Comparison of ENCODE assay signal across 29 cellular contexts in the genomic region with DNA sequence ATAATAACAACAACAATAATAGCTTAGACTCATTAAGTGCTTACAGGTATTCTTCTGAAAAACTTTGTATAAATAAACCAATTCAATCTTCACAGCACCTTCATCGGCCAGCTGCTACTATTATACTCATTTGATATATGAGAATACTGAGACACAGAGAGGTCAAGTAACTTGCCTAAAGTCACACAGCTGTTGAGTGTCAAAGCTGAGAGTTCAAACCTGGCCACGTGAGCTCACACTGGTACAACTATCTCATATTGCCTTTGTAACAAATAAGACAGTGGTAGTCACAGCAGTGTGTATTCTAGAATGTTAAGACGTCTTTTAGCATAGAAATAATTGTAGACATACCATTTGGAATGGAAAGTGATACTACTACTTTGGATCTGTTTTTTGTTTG.
"Had no signal": no experiment of that assay in that cellular context is flagged by ENCODE, and none has a peak within 500 bp of the region (broad histone marks: within the 10 kb centered on the region; RNA-seq: fewer than 3 reads in every experiment).

No MANE protein-coding gene starts in this region.

- H3K27me3 ChIP-seq: ascending aorta, cardiac muscle cell had no signal

- H3K4me1 ChIP-seq: ascending aorta had no signal

- H3K36me3 ChIP-seq: ascending aorta, cardiac muscle cell had no signal

- H3K9me3 ChIP-seq: ascending aorta had no signal

- H3K4me3 ChIP-seq: ascending aorta, cardiac muscle cell had no signal

- DNase-seq: activated B cell treated with CpG ODN at 0.5 μM for 24 hours; activated CD4-positive, alpha-beta memory T cell treated with anti-CD3 and anti-CD28 coated beads, Interleukin-2, amount 10 ng/mL, durations not matched to agents 7 days and 5 days; activated CD4-positive, alpha-beta T cell treated with anti-CD3 and anti-CD28 coated beads for 48 hours; activated CD4-positive, alpha-beta T cell treated with anti-CD3 and anti-CD28 coated beads, Interleukin-2, amount 10 ng/mL, durations not matched to agents 7 days and 5 days; activated CD4-positive, alpha-beta T cell treated with anti-CD3 and anti-CD28 coated beads, Interleukin-2, amount 50 U/mL, for 48 hours; activated CD4-positive, CD25-positive, alpha-beta regulatory T cell treated with anti-CD3 and anti-CD28 coated beads, Interleukin-2, amount 50 U/mL, for 72 hours; activated CD8-positive, alpha-beta memory T cell treated with anti-CD3 and anti-CD28 coated beads for 24 hours; activated CD8-positive, alpha-beta memory T cell treated with anti-CD3 and anti-CD28 coated beads, Interleukin-2, amount 10 ng/mL, durations not matched to agents 7 days and 5 days; activated CD8-positive, alpha-beta memory T cell treated with anti-CD3 and anti-CD28 coated beads, Interleukin-2, amount 50 U/mL, for 48 hours; activated CD8-positive, alpha-beta T cell treated with anti-CD3 and anti-CD28 coated beads, Interleukin-2, amount 10 ng/mL, durations not matched to agents 7 days and 5 days; activated effector memory CD4-positive, alpha-beta T cell treated with Interleukin-2 at 50 U/mL for 16 hours; activated gamma-delta T cell; activated naive CD4-positive, alpha-beta T cell treated with anti-CD3 and anti-CD28 coated beads, Interleukin-2, amount 10 ng/mL, durations not matched to agents 7 days and 5 days; activated naive CD4-positive, alpha-beta T cell treated with Interleukin-2 at 50 U/mL for 16 hours; activated naive CD8-positive, alpha-beta T cell treated with anti-CD3 and anti-CD28 coated beads, Interleukin-2, amount 10 ng/mL, durations not matched to agents 7 days and 5 days; activated naive CD8-positive, alpha-beta T cell treated with anti-CD3 and anti-CD28 coated beads, Interleukin-2, amount 50 U/mL, for 24 hours; activated T-cell treated with anti-CD3 and anti-CD28 coated beads, Interleukin-2, amount 50 U/mL, for 24 hours; activated T-cell treated with anti-CD3 and anti-CD28 coated beads, Interleukin-2, amount 50 U/mL, for 48 hours; amygdala; anterior cingulate cortex; caudate nucleus; cerebellar nuclear complex; T-helper 2 cell; T-helper 9 cell had no signal

- H3K27ac ChIP-seq: ascending aorta, cardiac muscle cell, VCaP had no signal

- FAIRE-seq: bronchial epithelial cell, TTC549 had no signal

- ATAC-seq: activated CD8-positive, alpha-beta memory T cell treated with anti-CD3 and anti-CD28 coated beads, Interleukin-2, amount 10 ng/mL, durations not matched to agents 7 days and 5 days; activated CD8-positive, alpha-beta T cell treated with anti-CD3 and anti-CD28 coated beads, Interleukin-2, amount 10 ng/mL, durations not matched to agents 7 days and 5 days; activated naive CD8-positive, alpha-beta T cell treated with anti-CD3 and anti-CD28 coated beads, Interleukin-2, amount 50 U/mL, for 24 hours had no signal
